In the genomic region with DNA sequence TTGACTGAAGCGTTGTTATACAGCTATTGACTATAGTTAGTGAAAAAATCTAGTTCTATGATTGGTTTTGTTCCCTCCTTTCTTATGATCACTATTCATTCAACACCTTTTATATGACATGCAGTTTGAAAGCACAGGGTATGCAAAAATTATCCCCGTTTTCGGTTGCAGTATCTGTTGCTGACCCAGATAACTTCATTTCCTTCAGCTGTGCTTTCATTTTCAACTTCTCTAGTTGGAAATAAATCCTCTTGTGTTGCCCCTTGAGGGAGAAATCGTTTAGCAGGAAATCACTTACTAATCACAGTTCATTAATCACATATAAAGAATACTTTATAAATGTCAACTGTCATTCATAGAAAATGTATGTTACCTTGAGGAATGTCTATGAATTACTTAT, we compare ENCODE assay signal across 1 cellular context.
TF ChIP-seq lines count a peak whose summit lies in the region.

No MANE protein-coding gene starts in this region.

TF ChIP-seq in K562, 482 proteins besides CTCF, POLR2A, EP300 and RAD21:
- TF ChIP-seq STAT6 (CRISPR knock-in tag; IDR thresholded peaks at IDR 0.05) (no peak), GTF2F1 (IDR thresholded peaks at IDR 0.05; ENCODE audit: low read depth, low read length) (no peak), TRIM25 (IDR thresholded peaks at IDR 0.05; ENCODE audit: borderline replicate concordance) (no peak), HDAC1 (IDR thresholded peaks at IDR 0.05) (no peak), BHLHE40 (IDR thresholded peaks at IDR 0.05; ENCODE audit: low read length) (no peak), TCFL5 (CRISPR knock-in tag; conservative IDR thresholded peaks at IDR 0.05) (no peak), ZNF212 (CRISPR knock-in tag; IDR thresholded peaks at IDR 0.05) (no peak)
- TF ChIP-seq, protein P1, sequence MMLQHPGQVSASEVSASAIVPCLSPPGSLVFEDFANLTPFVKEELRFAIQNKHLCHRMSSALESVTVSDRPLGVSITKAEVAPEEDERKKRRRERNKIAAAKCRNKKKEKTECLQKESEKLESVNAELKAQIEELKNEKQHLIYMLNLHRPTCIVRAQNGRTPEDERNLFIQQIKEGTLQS (IDR thresholded peaks at IDR 0.05): no peak
- TF ChIP-seq, protein P1 (CRISPR knock-in tag; conservative IDR thresholded peaks at IDR 0.05): no peak
- TF ChIP-seq, protein P2, sequence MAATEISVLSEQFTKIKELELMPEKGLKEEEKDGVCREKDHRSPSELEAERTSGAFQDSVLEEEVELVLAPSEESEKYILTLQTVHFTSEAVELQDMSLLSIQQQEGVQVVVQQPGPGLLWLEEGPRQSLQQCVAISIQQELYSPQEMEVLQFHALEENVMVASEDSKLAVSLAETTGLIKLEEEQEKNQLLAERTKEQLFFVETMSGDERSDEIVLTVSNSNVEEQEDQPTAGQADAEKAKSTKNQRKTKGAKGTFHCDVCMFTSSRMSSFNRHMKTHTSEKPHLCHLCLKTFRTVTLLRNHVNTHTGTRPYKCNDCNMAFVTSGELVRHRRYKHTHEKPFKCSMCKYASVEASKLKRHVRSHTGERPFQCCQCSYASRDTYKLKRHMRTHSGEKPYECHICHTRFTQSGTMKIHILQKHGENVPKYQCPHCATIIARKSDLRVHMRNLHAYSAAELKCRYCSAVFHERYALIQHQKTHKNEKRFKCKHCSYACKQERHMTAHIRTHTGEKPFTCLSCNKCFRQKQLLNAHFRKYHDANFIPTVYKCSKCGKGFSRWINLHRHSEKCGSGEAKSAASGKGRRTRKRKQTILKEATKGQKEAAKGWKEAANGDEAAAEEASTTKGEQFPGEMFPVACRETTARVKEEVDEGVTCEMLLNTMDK (IDR thresholded peaks at IDR 0.05; ENCODE audit: borderline replicate concordance, insufficient read depth, low read depth, low read length, poor library complexity, severe bottlenecking): no peak
